In the genomic region with DNA sequence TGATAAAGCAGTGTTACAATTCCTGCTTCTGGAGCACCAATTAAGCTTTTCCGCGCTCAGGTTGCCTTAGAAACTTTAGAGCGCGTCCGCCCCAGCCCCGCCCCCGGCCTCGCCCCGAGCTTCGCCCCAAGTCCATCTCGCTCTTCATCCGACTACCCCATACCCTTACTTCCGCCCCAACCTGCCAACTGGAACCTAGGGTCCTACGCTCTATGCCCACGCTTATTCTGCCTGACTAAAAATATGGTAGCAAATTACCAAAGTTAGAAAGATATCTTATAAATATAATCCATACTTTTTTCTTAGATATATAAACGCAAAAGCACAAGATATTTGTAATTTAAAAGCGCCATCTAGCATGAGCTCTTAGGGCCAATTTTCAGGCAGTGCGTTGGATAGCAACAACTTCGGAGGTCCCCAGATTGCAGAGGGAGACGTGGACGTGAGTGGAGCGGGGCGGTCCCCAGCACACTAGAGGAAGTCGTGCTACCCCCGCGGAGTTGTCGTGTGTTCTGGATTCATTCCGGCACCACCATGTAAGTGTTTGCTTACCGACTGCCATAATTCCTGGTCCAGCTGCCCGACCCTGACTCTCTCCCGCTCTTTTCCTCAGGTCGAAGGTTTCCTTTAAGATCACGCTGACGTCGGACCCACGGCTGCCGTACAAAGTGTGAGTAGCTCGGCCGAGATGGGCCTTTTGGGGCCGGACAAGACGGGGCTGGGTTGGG, we compare ENCODE assay signal across 8 cellular contexts. TPM values are rescaled to one million over a fixed set of nuclear protein-coding genes. Genes with fewer than 3 reads are reported as not detected.
A peak's percentile ranks its signal among the peaks of the same experiment; 100 is the strongest.
DNase-seq lines count a peak whose midpoint lies in the region; ATAC-seq and TF ChIP-seq lines count a peak whose summit lies in the region.

Gene UFM1, plus strand, starts transcription at position 466 of the 728 bp plus-strand sequence. Its CDS starts 69 bp downstream, at position 535.

- peaks cover 46% of the 10 kb centered on the region for H3K36me3 Mint-ChIP-seq in activated T-cell treated with anti-CD3 and anti-CD28 coated beads, Interleukin-2, amount 50 U/mL, for 24 hours (ENCODE audit: low read depth)

- ATAC-seq in GM21717 (IDR thresholded peaks at IDR 0.05; ENCODE audit: unreplicated experiment), result peak; percentile 95

- H3K4me3 Mint-ChIP-seq in activated T-cell treated with anti-CD3 and anti-CD28 coated beads, Interleukin-2, amount 50 U/mL, for 24 hours, result peak within 1 kb of the TSS; percentile 99

- in situ Hi-C loops in KBM-7 (cut with MboI; ENCODE audit: low pct_unique_long_range_greater_than_20kb, low sequenced_read_pairs), result no loop called here

- peaks cover 46% of the 10 kb centered on the region for H3K4me1 Mint-ChIP-seq in activated T-cell treated with anti-CD3 and anti-CD28 coated beads, Interleukin-2, amount 50 U/mL, for 24 hours (ENCODE audit: low read depth)

- peak within 1 kb of the TSS; percentile 99 for H3K27ac Mint-ChIP-seq in activated T-cell treated with anti-CD3 and anti-CD28 coated beads, Interleukin-2, amount 50 U/mL, for 24 hours

- peak within 1 kb of the TSS; percentile 79 for H3K4me3 ChIP-seq in epithelial cell of proximal tubule (ENCODE audit: low read depth, low read length)

- no peak for TF ChIP-seq CTCF in epithelial cell of proximal tubule (conservative IDR thresholded peaks at IDR 0.05; ENCODE audit: low read depth, low read length)

- H3K9me3 Mint-ChIP-seq in activated T-cell treated with anti-CD3 and anti-CD28 coated beads, Interleukin-2, amount 50 U/mL, for 24 hours, result no peaks in the 10 kb centered on the region

- DNase-seq in DMS153 treated with DMSO at 0.1 percent for 48 hours (lab: John Stamatoyannopoulos, UW; ENCODE audit: unreplicated experiment) (peak; percentile 93), KBM-7 (peak; percentile 94), epithelial cell of proximal tubule (ENCODE audit: low read depth) (peak; percentile 90), mucosa of gallbladder (ENCODE audit: low spot score) (peak; percentile 92)
- peak; percentile 85 for DNase-seq in activated T-cell treated with anti-CD3 and anti-CD28 coated beads, Interleukin-2, amount 50 U/mL, for 24 hours
- peak; percentile 65 to 74 for DNase-seq in stimulated activated CD8-positive, alpha-beta memory T cell treated with anti-CD3 and anti-CD28 coated beads, Interleukin-4, amount 100 ng/mL, for 4 hours (ENCODE audit: low read depth in 2 of 2, low spot score in 1 of 2)

- H3K27me3 Mint-ChIP-seq in activated T-cell treated with anti-CD3 and anti-CD28 coated beads, Interleukin-2, amount 50 U/mL, for 24 hours, result no peaks in the 10 kb centered on the region

TF ChIP-seq in PFSK-1, 5 proteins besides CTCF, POLR2A, EP300 and RAD21:
- TF ChIP-seq TAF1 (IDR thresholded peaks at IDR 0.05; ENCODE audit: borderline replicate concordance, insufficient read depth, low read length), result peak; percentile 39; the same call in 1 of the 2 replicates
- peak; percentile 50; the same call in 1 of the 2 replicates for TF ChIP-seq POLR2AphosphoS5 (IDR thresholded peaks at IDR 0.05; ENCODE audit: low read depth, low read length)
- no peak for TF ChIP-seq FOXP2 (optimal IDR thresholded peaks at IDR 0.05; ENCODE audit: borderline replicate concordance, extremely low read depth, extremely low read length, insufficient read depth)

RNA-seq across cellular contexts. Expression of gene UFM1, which starts in this region (rescaled TPM):
- 17.6 TPM for polyA plus RNA-seq in PFSK-1 (2012; ENCODE audit: insufficient read length, low read depth)
- total RNA-seq in epithelial cell of proximal tubule (33.0 and 36.0 TPM in 2 replicates), mucosa of gallbladder (50.0 TPM)

Comparison
In these comparisons a context has a peak if more than half of its experiments do, and no peak if none do; other contexts are left out.
1. Peak in every context shown above with its lines: DNase-seq, ATAC-seq and H3K4me3 ChIP-seq.